7 cellular contexts compared by ENCODE assay signal in genomic region chr22:23696326-23696851, GRCh38. TPM values are rescaled to one million over a fixed set of nuclear protein-coding genes. Genes with fewer than 3 reads are reported as not detected.
DNase-seq lines count a peak whose midpoint lies in the region; ATAC-seq lines count a peak whose summit lies in the region.

No MANE protein-coding gene starts in this region.

- H3K4me1 Mint-ChIP-seq in memory B cell = peaks cover 21% of the 10 kb centered on the region
- peaks cover 68% of the 10 kb centered on the region for H3K4me1 Mint-ChIP-seq in stimulated activated naive CD8-positive, alpha-beta T cell treated with anti-CD3 and anti-CD28 coated beads, Interleukin-15, amount 100 ng/mL, for 72 hours

- H3K36me3 Mint-ChIP-seq in memory B cell = peaks cover 24% of the 10 kb centered on the region

- peak; percentile 88 for ATAC-seq in GM19452 (IDR thresholded peaks at IDR 0.05; ENCODE audit: unreplicated experiment)
- peak; percentile 98 for ATAC-seq in memory B cell (ENCODE audit: low read depth)
- ATAC-seq in stimulated activated naive CD8-positive, alpha-beta T cell treated with anti-CD3 and anti-CD28 coated beads, Interleukin-15, amount 100 ng/mL, for 72 hours = peak; percentile 100

- peak overlapping the region; percentile 93 for H3K27ac Mint-ChIP-seq in memory B cell
- H3K27ac Mint-ChIP-seq in stimulated activated naive CD8-positive, alpha-beta T cell treated with anti-CD3 and anti-CD28 coated beads, Interleukin-15, amount 100 ng/mL, for 72 hours = peak overlapping the region; percentile 100

- H3K4me3 Mint-ChIP-seq in memory B cell = peak overlapping the region; percentile 80
- H3K4me3 Mint-ChIP-seq in stimulated activated naive CD8-positive, alpha-beta T cell treated with anti-CD3 and anti-CD28 coated beads, Interleukin-15, amount 100 ng/mL, for 72 hours = peak overlapping the region; percentile 98 to 99

- no peaks in the 10 kb centered on the region for H3K27me3 Mint-ChIP-seq in memory B cell
- H3K27me3 Mint-ChIP-seq in stimulated activated naive CD8-positive, alpha-beta T cell treated with anti-CD3 and anti-CD28 coated beads, Interleukin-15, amount 100 ng/mL, for 72 hours = no peaks in the 10 kb centered on the region

- peak; percentile 95 for DNase-seq in Jurkat, Clone E6-1 (ENCODE audit: low read depth, low spot score)
- DNase-seq in activated T-cell treated with anti-CD3 and anti-CD28 coated beads for 48 hours (ENCODE audit: low read depth) = peak; percentile 66
- DNase-seq in memory B cell (ENCODE audit: low spot score in 2 of 2) = peak; percentile 63 to 71
- peak; percentile 69 to 82 for DNase-seq in stimulated activated naive CD8-positive, alpha-beta T cell treated with anti-CD3 and anti-CD28 coated beads, Interleukin-15, amount 100 ng/mL, for 72 hours
- DNase-seq in retina = no peak
- DNase-seq in NCI-H526 (lab: John Stamatoyannopoulos, UW) = no peak

- peak overlapping the region; percentile 59 for H3K4me3 ChIP-seq in Jurkat, Clone E6-1 (ENCODE audit: low read length)

- no peaks in the 10 kb centered on the region for H3K9me3 Mint-ChIP-seq in memory B cell
- H3K9me3 Mint-ChIP-seq in stimulated activated naive CD8-positive, alpha-beta T cell treated with anti-CD3 and anti-CD28 coated beads, Interleukin-15, amount 100 ng/mL, for 72 hours = no peaks in the 10 kb centered on the region

RNA-seq across cellular contexts. Expression of gene RGL4, which starts 5.6 kb away (rescaled TPM):
- polyA plus RNA-seq in Jurkat, Clone E6-1 (2012; ENCODE audit: insufficient read depth, insufficient read length) = 26.2 TPM

RNA-seq across cellular contexts. Expression of gene ZNF70, which starts 54.5 kb away (rescaled TPM):
- polyA plus RNA-seq in Jurkat, Clone E6-1 (2012; ENCODE audit: insufficient read depth, insufficient read length) = 1.1 TPM

RNA-seq across cellular contexts. Expression of gene VPREB3, which starts 57.8 kb away (rescaled TPM):
- polyA plus RNA-seq in Jurkat, Clone E6-1 (2012; ENCODE audit: insufficient read depth, insufficient read length) = not detected

Comparison
In these comparisons a context has a peak if more than half of its experiments do, and no peak if none do; other contexts are left out.
1. DNase-seq: peak in Jurkat, Clone E6-1 (single experiment), activated T-cell treated with anti-CD3 and anti-CD28 coated beads for 48 hours (single experiment), memory B cell (2 of 2) and stimulated activated naive CD8-positive, alpha-beta T cell treated with anti-CD3 and anti-CD28 coated beads, Interleukin-15, amount 100 ng/mL, for 72 hours (2 of 2); none in retina (single experiment) and NCI-H526 (0 of 2).
2. Peak in every context shown above with its lines, with median percentiles within 50 percentile points of each other: ATAC-seq.